ENCODE assay signal across 8 cellular contexts in the genomic region with DNA sequence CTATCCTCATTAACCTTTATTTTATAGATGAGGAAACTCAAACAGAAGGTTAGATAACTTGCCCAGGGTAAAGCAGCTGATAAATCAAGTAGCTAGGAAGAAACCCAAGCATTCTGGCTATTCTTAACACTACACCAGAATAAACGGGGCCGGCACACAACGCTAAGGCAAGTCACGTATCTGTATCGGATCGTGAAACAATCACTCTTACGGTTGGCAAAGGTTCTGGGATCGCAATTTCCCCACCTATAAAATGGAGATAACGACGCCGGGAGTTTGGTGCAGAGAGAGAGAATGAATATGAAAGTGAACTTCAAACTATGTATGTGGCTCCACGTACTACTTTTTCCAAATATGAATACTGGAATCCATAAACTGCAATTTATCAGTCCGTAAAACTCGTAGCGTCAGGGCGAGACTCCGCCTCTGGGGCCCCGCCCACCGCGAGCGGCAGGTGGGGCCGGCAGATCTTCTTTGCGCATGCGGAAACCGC. TPM values are rescaled to one million over a fixed set of nuclear protein-coding genes. Genes with fewer than 3 reads are reported as not detected.
DNase-seq lines count a peak whose midpoint lies in the region; ATAC-seq, FAIRE-seq and TF ChIP-seq lines count a peak whose summit lies in the region.

No MANE protein-coding gene starts in this region.

- no peaks in the 10 kb centered on the region for H3K9me1 ChIP-seq in keratinocyte (ENCODE audit: control insufficient read depth, extremely low read depth, insufficient read depth, low read length)

- TF ChIP-seq POLR2A in GM12892 (IDR thresholded peaks at IDR 0.05; ENCODE audit: low read depth, low read length) (no peak), breast epithelium (IDR thresholded peaks at IDR 0.05) (no peak)

- no peak for TF ChIP-seq CTCF in breast epithelium (IDR thresholded peaks at IDR 0.05)
- no peak for TF ChIP-seq CTCF in keratinocyte (optimal IDR thresholded peaks at IDR 0.05 in 1 of 3, IDR thresholded peaks at IDR 0.05 in 1 of 3, conservative IDR thresholded peaks at IDR 0.05 in 1 of 3; ENCODE audit: extremely low read depth in 1 of 3, insufficient read depth in 2 of 3, low read length in 3 of 3)

- H3K9me3 ChIP-seq in breast epithelium (no peaks in the 10 kb centered on the region), keratinocyte (ENCODE audit: control insufficient read depth, low read depth, low read length) (no peaks in the 10 kb centered on the region)

- H3K36me3 ChIP-seq in breast epithelium (no peaks in the 10 kb centered on the region), keratinocyte (ENCODE audit: control insufficient read depth in 2 of 2, extremely low read depth in 1 of 2, insufficient read depth in 2 of 2, low read length in 2 of 2) (peaks cover 0 to 3% of the 10 kb centered on the region in 2 experiments)

- H3K4me3 ChIP-seq in breast epithelium (peak overlapping the region; percentile 79 to 99 (median 99)), keratinocyte (ENCODE audit: control insufficient read depth in 2 of 3, extremely low read depth in 1 of 3, insufficient read depth in 2 of 3, low read depth in 1 of 3, low read length in 3 of 3) (peak overlapping the region; percentile 87 to 88 (median 87))

- peak overlapping the region; percentile 100 for H2AFZ ChIP-seq in keratinocyte (ENCODE audit: control insufficient read depth, low read length)

- peaks cover 45% of the 10 kb centered on the region for H3K79me2 ChIP-seq in keratinocyte (ENCODE audit: control insufficient read depth, insufficient read depth, low read length)

- DNase-seq in GM12892 (ENCODE audit: insufficient read length): peak; percentile 91
- DNase-seq in NCI-H1048 (lab: John Stamatoyannopoulos, UW): peak; percentile 77
- DNase-seq in breast epithelium (ENCODE audit: low spot score in 2 of 2): peak; percentile 84 to 86
- DNase-seq in keratinocyte (ENCODE audit: low read depth, low spot score): no peak
- DNase-seq in stimulated activated CD4-positive, alpha-beta T cell treated with anti-CD3 and anti-CD28 coated beads, Interleukin-15, amount 100 ng/mL, for 24 hours: peak; percentile 93
- DNase-seq in T1000 (lab: John Stamatoyannopoulos, UW): no peak

- intact Hi-C loops in breast epithelium (cut with DNase I; ENCODE audit: low total_unique reads): no loop called here

- peak overlapping the region; percentile 95 to 97 for H3K27ac ChIP-seq in breast epithelium
- H3K27ac ChIP-seq in keratinocyte (ENCODE audit: control insufficient read depth, insufficient read depth, low read length): peak overlapping the region; percentile 95

- ATAC-seq in HG02623 (IDR thresholded peaks at IDR 0.05; ENCODE audit: unreplicated experiment): peak; percentile 88

- dilution Hi-C loops in keratinocyte (cut with MboI; ENCODE audit: extremely low pct_ligation_motif_present, low sequenced_read_pairs): no loop called here

- no peaks in the 10 kb centered on the region for H4K20me1 ChIP-seq in keratinocyte (ENCODE audit: control insufficient read depth, extremely low read depth, insufficient read depth, low read length)

- H3K4me1 ChIP-seq in breast epithelium (no peaks in the 10 kb centered on the region), keratinocyte (ENCODE audit: control insufficient read depth, extremely low read depth, insufficient read depth, low read length) (peaks cover 28% of the 10 kb centered on the region)

- peak overlapping the region; percentile 98 for H3K4me2 ChIP-seq in keratinocyte (ENCODE audit: control insufficient read depth, extremely low read depth, insufficient read depth, low read depth, low read length)

- FAIRE-seq in GM12892 (lab: Jason Lieb, UNC) (peak; percentile 92), TTC549 (lab: Jason Lieb, UNC) (peak; percentile 58), keratinocyte (lab: Jason Lieb, UNC) (peak; percentile 77)

- H3K27me3 ChIP-seq in breast epithelium (no peaks in the 10 kb centered on the region), keratinocyte (ENCODE audit: control insufficient read depth, extremely low read depth, insufficient read depth, low read length) (no peaks in the 10 kb centered on the region)

- peak overlapping the region; percentile 96 for H3K9ac ChIP-seq in keratinocyte (ENCODE audit: control insufficient read depth, extremely low read depth, insufficient read depth, low read length)

RNA-seq across cellular contexts. Expression of a gene that starts 0.3 kb away (rescaled TPM):
- 24.3 TPM for polyA plus RNA-seq in GM12892 (2012; ENCODE audit: missing spikeins)
- 10 to 100 TPM; 74.4 to 93.3 (median 82.0) TPM for total RNA-seq in breast epithelium
- 50.8 to 66.1 TPM (median 51.3 TPM) in 3 replicates for polyA plus RNA-seq in keratinocyte
- polyA plus RNA-seq in keratinocyte (2011; ENCODE audit: low read depth): 32.5 TPM
- polyA plus RNA-seq in keratinocyte (2011; cell fraction: cytosol; rRNA removed): 33.4 and 61.3 TPM in 2 replicates
- 59.0 and 62.6 TPM in 2 replicates for polyA plus RNA-seq in keratinocyte (2011; cell fraction: nucleus; rRNA removed)
- polyA plus RNA-seq in keratinocyte (2012; ENCODE audit: low replicate concordance): 14.8 and 26.3 TPM in 2 replicates
- 174 to 240 TPM (median 199 TPM) in 3 replicates for polyA minus RNA-seq in keratinocyte
- 57.2 TPM for polyA minus RNA-seq in keratinocyte (2011; cell fraction: cytosol; rRNA and poly(A)+ RNA removed)
- polyA minus RNA-seq in keratinocyte (2011; cell fraction: nucleus; rRNA and poly(A)+ RNA removed): 61.0 and 115 TPM in 2 replicates

RNA-seq across cellular contexts. Expression of a gene that starts 12.1 kb away (rescaled TPM):
- polyA plus RNA-seq in GM12892 (2012; ENCODE audit: missing spikeins): 11.3 TPM
- 10 to 100 TPM in 2 of 3 donors, 1 to 10 TPM in 1; 9.9 to 20.5 (median 13.1) TPM for total RNA-seq in breast epithelium
- polyA plus RNA-seq in keratinocyte: 9.9 to 16.2 TPM (median 14.0 TPM) in 3 replicates
- polyA plus RNA-seq in keratinocyte (2011; ENCODE audit: low read depth): 7.9 TPM
- 7.6 and 11.4 TPM in 2 replicates for polyA plus RNA-seq in keratinocyte (2011; cell fraction: cytosol; rRNA removed)
- polyA plus RNA-seq in keratinocyte (2011; cell fraction: nucleus; rRNA removed): 15.2 and 18.4 TPM in 2 replicates
- polyA plus RNA-seq in keratinocyte (2012; ENCODE audit: low replicate concordance): 6.3 and 10.5 TPM in 2 replicates
- polyA minus RNA-seq in keratinocyte: 3.0 to 6.9 TPM (median 3.5 TPM) in 3 replicates
- polyA minus RNA-seq in keratinocyte (2011; cell fraction: cytosol; rRNA and poly(A)+ RNA removed): 6.3 TPM
- polyA minus RNA-seq in keratinocyte (2011; cell fraction: nucleus; rRNA and poly(A)+ RNA removed): 5.1 and 9.5 TPM in 2 replicates

RNA-seq across cellular contexts. Expression of a gene that starts 54.7 kb away (rescaled TPM):
- not detected for polyA plus RNA-seq in GM12892 (2012; ENCODE audit: missing spikeins)
- not detected for total RNA-seq in breast epithelium
- not detected in 3 replicates for polyA plus RNA-seq in keratinocyte
- polyA plus RNA-seq in keratinocyte (2011; ENCODE audit: low read depth): not detected
- not detected in 2 replicates for polyA plus RNA-seq in keratinocyte (2011; cell fraction: cytosol; rRNA removed)
- polyA plus RNA-seq in keratinocyte (2011; cell fraction: nucleus; rRNA removed): not detected in 2 replicates
- polyA plus RNA-seq in keratinocyte (2012; ENCODE audit: low replicate concordance): not detected in 2 replicates
- polyA minus RNA-seq in keratinocyte: not detected in 3 replicates
- not detected for polyA minus RNA-seq in keratinocyte (2011; cell fraction: cytosol; rRNA and poly(A)+ RNA removed)
- polyA minus RNA-seq in keratinocyte (2011; cell fraction: nucleus; rRNA and poly(A)+ RNA removed): not detected in 2 replicates

Comparison
In these comparisons a context has a peak if more than half of its experiments do, and no peak if none do; other contexts are left out.
1. DNase-seq: peak in GM12892 (single experiment), NCI-H1048 (single experiment), breast epithelium (2 of 2) and stimulated activated CD4-positive, alpha-beta T cell treated with anti-CD3 and anti-CD28 coated beads, Interleukin-15, amount 100 ng/mL, for 24 hours (single experiment); none in keratinocyte (single experiment) and T1000 (single experiment).